ENCODE assay signal across 18 cellular contexts in genomic region chr19:54369705-54370433, GRCh38. TPM values are rescaled to one million over a fixed set of nuclear protein-coding genes. Genes with fewer than 3 reads are reported as not detected.
DNase-seq lines count a peak whose midpoint lies in the region; ATAC-seq and TF ChIP-seq lines count a peak whose summit lies in the region.
"Not testable (repeated sequence)": the region's sequence is repeated elsewhere in the genome, so short reads cannot be mapped to it uniquely, and the experiment has no call there.
"Had no signal": no experiment of that assay in that cellular context is flagged by ENCODE, and none has a peak within 500 bp of the region (broad histone marks: within the 10 kb centered on the region; RNA-seq: fewer than 3 reads in every experiment).

No MANE protein-coding gene starts in this region.

- peak overlapping the region; percentile 81 to 93 (median 87) for H3K4me3 Mint-ChIP-seq in CD4-positive, CD25-positive, alpha-beta regulatory T cell
- peak overlapping the region; percentile 72 for H3K4me3 Mint-ChIP-seq in activated CD4-positive, alpha-beta memory T cell treated with anti-CD3 and anti-CD28 coated beads, Interleukin-2, amount 10 ng/mL, durations not matched to agents 7 days and 5 days
- peak overlapping the region; percentile 82 for H3K4me3 Mint-ChIP-seq in activated naive CD4-positive, alpha-beta T cell treated with anti-CD3 and anti-CD28 coated beads, Interleukin-2, amount 50 U/mL, for 24 hours

- H3K4me1 ChIP-seq in CD4-positive, CD25-positive, alpha-beta regulatory T cell (ENCODE audit: control insufficient read depth, insufficient read depth, low read length, poor library complexity, severe bottlenecking) = peaks cover 40% of the 10 kb centered on the region
- not testable (repeated sequence) for H3K4me1 ChIP-seq in Peyer's patch, transverse colon
- peaks cover 82 to 91% of the 10 kb centered on the region in 2 experiments for H3K4me1 ChIP-seq in neutrophil (ENCODE audit: control insufficient read depth in 1 of 2, insufficient read depth in 1 of 2, low read depth in 1 of 2, low read length in 1 of 2)

- WGBS in transverse colon (ENCODE audit: low coverage in 1 of 2), 2 donors = 55% methylated on average over 6 of the region's 19 CpGs; no CpG with 5 or more reads in 1 of the 2 donors

- H3K9me3 ChIP-seq in CD4-positive, CD25-positive, alpha-beta regulatory T cell (ENCODE audit: control insufficient read depth in 2 of 2, low read length in 2 of 2); Peyer's patch; neutrophil; transverse colon: not testable (repeated sequence)

- DNase-seq in CD4-positive, CD25-positive, alpha-beta regulatory T cell = peak in 1 of 3 donors; percentile 33
- DNase-seq in Jurkat, Clone E6-1 (ENCODE audit: low read depth, low spot score); Peyer's patch; activated CD4-positive, alpha-beta memory T cell treated with anti-CD3 and anti-CD28 coated beads, Interleukin-2, amount 10 ng/mL, durations not matched to agents 7 days and 5 days; left ventricle myocardium superior; transverse colon: not testable (repeated sequence)

- not testable (repeated sequence) for H3K9me3 Mint-ChIP-seq in CD4-positive, CD25-positive, alpha-beta regulatory T cell; activated CD4-positive, alpha-beta memory T cell treated with anti-CD3 and anti-CD28 coated beads, Interleukin-2, amount 10 ng/mL, durations not matched to agents 7 days and 5 days; activated naive CD4-positive, alpha-beta T cell treated with anti-CD3 and anti-CD28 coated beads, Interleukin-2, amount 50 U/mL, for 24 hours

- peaks cover 13% of the 10 kb centered on the region for H3K27me3 Mint-ChIP-seq in CD4-positive, CD25-positive, alpha-beta regulatory T cell
- H3K27me3 Mint-ChIP-seq in activated CD4-positive, alpha-beta memory T cell treated with anti-CD3 and anti-CD28 coated beads, Interleukin-2, amount 10 ng/mL, durations not matched to agents 7 days and 5 days = peaks cover 27% of the 10 kb centered on the region
- not testable (repeated sequence) for H3K27me3 Mint-ChIP-seq in activated naive CD4-positive, alpha-beta T cell treated with anti-CD3 and anti-CD28 coated beads, Interleukin-2, amount 50 U/mL, for 24 hours

- CTCF ChIA-PET in activated CD4-positive, alpha-beta memory T cell treated with anti-CD3 and anti-CD28 coated beads, Interleukin-2, amount 10 ng/mL, durations not matched to agents 7 days and 5 days (lab: Charles Lee) = interaction anchor here (1.0 kb wide), 1 partner anchor 19 kb away, joined by 3 read pairs; no protein-coding TSS in a partner anchor

- H3K36me3 Mint-ChIP-seq in CD4-positive, CD25-positive, alpha-beta regulatory T cell; activated naive CD4-positive, alpha-beta T cell treated with anti-CD3 and anti-CD28 coated beads, Interleukin-2, amount 50 U/mL, for 24 hours: not testable (repeated sequence)
- H3K36me3 Mint-ChIP-seq in activated CD4-positive, alpha-beta memory T cell treated with anti-CD3 and anti-CD28 coated beads, Interleukin-2, amount 10 ng/mL, durations not matched to agents 7 days and 5 days (ENCODE audit: low read depth) = peaks cover 16% of the 10 kb centered on the region

- H3K36me3 ChIP-seq in CD4-positive, CD25-positive, alpha-beta regulatory T cell (ENCODE audit: control insufficient read depth, insufficient read depth, low read length); Peyer's patch; neutrophil; transverse colon: not testable (repeated sequence)

- peak overlapping the region; percentile 75 for H3K4me3 ChIP-seq in CD4-positive, CD25-positive, alpha-beta regulatory T cell (ENCODE audit: low read depth, low read length)
- H3K4me3 ChIP-seq in Jurkat, Clone E6-1 (ENCODE audit: low read length) = peak overlapping the region; percentile 58
- H3K4me3 ChIP-seq in Peyer's patch = peak overlapping the region in 2 of 4 donors; percentile 9 to 20
- H3K4me3 ChIP-seq in neutrophil (ENCODE audit: low read depth in 1 of 2, low read length in 1 of 2) = peak overlapping the region; percentile 23 to 28
- not testable (repeated sequence) for H3K4me3 ChIP-seq in transverse colon

- in situ Hi-C loops in transverse colon (cut with MboI; ENCODE audit: low pct_ligation_motif_present in 1 of 4, low pct_unique_long_range_greater_than_20kb in 1 of 4, low sequenced_read_pairs in 3 of 4) = not testable (repeated sequence)

- TF ChIP-seq POLR2A in Peyer's patch (IDR thresholded peaks at IDR 0.05); transverse colon (IDR thresholded peaks at IDR 0.05): not testable (repeated sequence)

- H3K27ac Mint-ChIP-seq in CD4-positive, CD25-positive, alpha-beta regulatory T cell = peak overlapping the region; percentile 87 to 95 (median 90)
- H3K27ac Mint-ChIP-seq in activated CD4-positive, alpha-beta memory T cell treated with anti-CD3 and anti-CD28 coated beads, Interleukin-2, amount 10 ng/mL, durations not matched to agents 7 days and 5 days = peak overlapping the region; percentile 72
- H3K27ac Mint-ChIP-seq in activated naive CD4-positive, alpha-beta T cell treated with anti-CD3 and anti-CD28 coated beads, Interleukin-2, amount 50 U/mL, for 24 hours = peak overlapping the region; percentile 72

- not testable (repeated sequence) for H3K27me3 ChIP-seq in CD4-positive, CD25-positive, alpha-beta regulatory T cell (ENCODE audit: control insufficient read depth, insufficient read depth, low read length); Peyer's patch; neutrophil; transverse colon

- POLR2A ChIA-PET in activated CD4-positive, alpha-beta memory T cell treated with anti-CD3 and anti-CD28 coated beads, Interleukin-2, amount 10 ng/mL, durations not matched to agents 7 days and 5 days (lab: Charles Lee) = interaction anchor here (0.6 to 2.7 kb wide), 5 partner anchors 9 to 42 kb away, joined by 3 to 17 read pairs (median 4); no protein-coding TSS in a partner anchor

- peak overlapping the region; percentile 14 for H3K27ac ChIP-seq in CD4-positive, CD25-positive, alpha-beta regulatory T cell (ENCODE audit: insufficient read depth, low read length, poor library complexity, severe bottlenecking)
- peak overlapping the region in 3 of 4 donors; percentile 12 to 47 (median 42) for H3K27ac ChIP-seq in Peyer's patch
- peak overlapping the region; percentile 73 for H3K27ac ChIP-seq in neutrophil
- H3K27ac ChIP-seq in transverse colon = peak overlapping the region in 3 of 4 donors; percentile 27 to 37 (median 31)

- ATAC-seq in CD4-positive, CD25-positive, alpha-beta regulatory T cell (ENCODE audit: low read depth in 2 of 2) = peak; percentile 35 to 38
- peak; percentile 25 for ATAC-seq in left ventricle myocardium superior

- TF ChIP-seq CTCF in Peyer's patch (IDR thresholded peaks at IDR 0.05); neutrophil (IDR thresholded peaks at IDR 0.05); transverse colon (IDR thresholded peaks at IDR 0.05): not testable (repeated sequence)

- TF ChIP-seq EP300 in transverse colon (IDR thresholded peaks at IDR 0.05; ENCODE audit: low read depth) = not testable (repeated sequence)

- peaks cover 22 to 72% (median 44%) of the 10 kb centered on the region in 4 donors for H3K4me1 Mint-ChIP-seq in CD4-positive, CD25-positive, alpha-beta regulatory T cell
- H3K4me1 Mint-ChIP-seq in activated CD4-positive, alpha-beta memory T cell treated with anti-CD3 and anti-CD28 coated beads, Interleukin-2, amount 10 ng/mL, durations not matched to agents 7 days and 5 days = peaks cover 68% of the 10 kb centered on the region
- H3K4me1 Mint-ChIP-seq in activated naive CD4-positive, alpha-beta T cell treated with anti-CD3 and anti-CD28 coated beads, Interleukin-2, amount 50 U/mL, for 24 hours = peaks cover 82% of the 10 kb centered on the region

- intact Hi-C loops in left ventricle myocardium superior (cut with micrococcal nuclease); transverse colon (cut with DNase I; ENCODE audit: low total_unique reads): not testable (repeated sequence)

RNA-seq across cellular contexts. Expression of gene LAIR1, which starts 5.1 kb away (rescaled TPM):
- 33.2 TPM for total RNA-seq in CD4-positive, CD25-positive, alpha-beta regulatory T cell
- 10 to 100 TPM; 39.3 to 61.8 (median 45.3) TPM for polyA plus RNA-seq in CD4-positive, CD25-positive, alpha-beta regulatory T cell
- 27.9 TPM for polyA plus RNA-seq in Jurkat, Clone E6-1 (2012; ENCODE audit: insufficient read depth, insufficient read length)
- 10 to 100 TPM in 2 of 4 donors, 1 to 10 TPM in 2; 2.6 to 51.2 (median 10.0) TPM for total RNA-seq in Peyer's patch
- 10 to 100 TPM; 56.6 to 59.0 TPM for total RNA-seq in activated CD4-positive, alpha-beta memory T cell treated with anti-CD3 and anti-CD28 coated beads, Interleukin-2, amount 10 ng/mL, durations not matched to agents 7 days and 5 days
- 5.9 TPM for total RNA-seq in left ventricle myocardium superior
- total RNA-seq in transverse colon = 10 to 100 TPM in 2 of 4 donors, 1 to 10 TPM in 2; 1.9 to 18.4 (median 7.3) TPM
- total RNA-seq: A673, astrocyte, Daoy, foreskin keratinocyte, MCF 10A had no signal
- polyA plus RNA-seq: foreskin keratinocyte had no signal

RNA-seq across cellular contexts. Expression of gene LILRA4, which starts 30.9 kb away (rescaled TPM):
- not detected for total RNA-seq in CD4-positive, CD25-positive, alpha-beta regulatory T cell
- not detected for polyA plus RNA-seq in CD4-positive, CD25-positive, alpha-beta regulatory T cell
- polyA plus RNA-seq in Jurkat, Clone E6-1 (2012; ENCODE audit: insufficient read depth, insufficient read length) = not detected
- not detected for total RNA-seq in Peyer's patch
- not detected for total RNA-seq in activated CD4-positive, alpha-beta memory T cell treated with anti-CD3 and anti-CD28 coated beads, Interleukin-2, amount 10 ng/mL, durations not matched to agents 7 days and 5 days
- not detected for total RNA-seq in left ventricle myocardium superior
- total RNA-seq in transverse colon = under 1 TPM in 2 of 4 donors, not detected in 2; 0.14 to 0.79 TPM
- total RNA-seq: A673, astrocyte, cardiac septum, Daoy, esophagus muscularis mucosa, foreskin keratinocyte, heart left ventricle, kidney epithelial cell, MCF 10A, thyroid gland had no signal
- polyA plus RNA-seq: foreskin keratinocyte, heart left ventricle had no signal

RNA-seq across cellular contexts. Expression of gene TTYH1, which starts 45.4 kb away (rescaled TPM):
- total RNA-seq in CD4-positive, CD25-positive, alpha-beta regulatory T cell = not detected
- under 1 TPM in 3 of 4 donors, not detected in 1; 0.17 to 1.00 (median 0.31) TPM for polyA plus RNA-seq in CD4-positive, CD25-positive, alpha-beta regulatory T cell
- polyA plus RNA-seq in Jurkat, Clone E6-1 (2012; ENCODE audit: insufficient read depth, insufficient read length) = 1.1 TPM
- total RNA-seq in Peyer's patch (under 1 TPM in 1 of 4 donors, not detected in 3; 0.35 TPM), left ventricle myocardium superior (1.6 TPM), transverse colon (1 to 10 TPM; 1.1 to 7.5 (median 3.0) TPM)
- under 1 TPM; 0.53 to 0.68 TPM for total RNA-seq in activated CD4-positive, alpha-beta memory T cell treated with anti-CD3 and anti-CD28 coated beads, Interleukin-2, amount 10 ng/mL, durations not matched to agents 7 days and 5 days
- total RNA-seq: Daoy, foreskin keratinocyte, kidney epithelial cell, MCF 10A had no signal
- polyA plus RNA-seq: foreskin keratinocyte had no signal

RNA-seq across cellular contexts. Expression of gene LILRA5, which starts 56.9 kb away (rescaled TPM):
- total RNA-seq in CD4-positive, CD25-positive, alpha-beta regulatory T cell = not detected
- polyA plus RNA-seq in CD4-positive, CD25-positive, alpha-beta regulatory T cell = under 1 TPM in 1 of 4 donors, not detected in 3; 0.67 TPM
- not detected for polyA plus RNA-seq in Jurkat, Clone E6-1 (2012; ENCODE audit: insufficient read depth, insufficient read length)
- total RNA-seq in Peyer's patch (1 to 10 TPM in 2 of 4 donors, not detected in 2; 1.9 to 4.1 TPM), left ventricle myocardium superior (1.2 TPM), transverse colon (1 to 10 TPM in 2 of 4 donors, not detected in 2; 1.6 TPM)
- total RNA-seq in activated CD4-positive, alpha-beta memory T cell treated with anti-CD3 and anti-CD28 coated beads, Interleukin-2, amount 10 ng/mL, durations not matched to agents 7 days and 5 days = not detected
- total RNA-seq: A673, astrocyte, Daoy, foreskin keratinocyte, MCF 10A had no signal
- polyA plus RNA-seq: foreskin keratinocyte had no signal

Comparison
In these comparisons a context has a peak if more than half of its experiments do, and no peak if none do; other contexts are left out.
1. H3K27ac ChIP-seq: peak in every context shown above with its lines; median percentile 73 in neutrophil; 42 in Peyer's patch; 31 in transverse colon; 14 in CD4-positive, CD25-positive, alpha-beta regulatory T cell.